Comparison of ENCODE assay signal across 8 cellular contexts in genomic region chr1:153968400-153968799, GRCh38. TPM values are rescaled to one million over a fixed set of nuclear protein-coding genes. Genes with fewer than 3 reads are reported as not detected.
DNase-seq lines count a peak whose midpoint lies in the region; ATAC-seq and TF ChIP-seq lines count a peak whose summit lies in the region.

No MANE protein-coding gene starts in this region.

- no peaks in the 10 kb centered on the region for H3K36me3 ChIP-seq in iPS-18a (ENCODE audit: control insufficient read depth, low read depth, low read length)

- H3K4me3 Mint-ChIP-seq in WTC11 = peak overlapping the region; percentile 80
- H3K4me3 Mint-ChIP-seq in stimulated activated naive B cell treated with anti-CD40 and anti-IgM and Interleukin-4, amounts not matched to agents 10 μg/mL and 1 μg/mL and 100 μg/mL, for 72 hours = peak overlapping the region; percentile 95 to 98

- no peak for TF ChIP-seq CTCF in WTC11 (IDR thresholded peaks at IDR 0.05)

- H3K9me3 Mint-ChIP-seq in WTC11 = peaks cover 5% of the 10 kb centered on the region
- H3K9me3 Mint-ChIP-seq in stimulated activated naive B cell treated with anti-CD40 and anti-IgM and Interleukin-4, amounts not matched to agents 10 μg/mL and 1 μg/mL and 100 μg/mL, for 72 hours = no peaks in the 10 kb centered on the region

- H3K27me3 Mint-ChIP-seq in WTC11 (ENCODE audit: low read depth) = no peaks in the 10 kb centered on the region
- H3K27me3 Mint-ChIP-seq in stimulated activated naive B cell treated with anti-CD40 and anti-IgM and Interleukin-4, amounts not matched to agents 10 μg/mL and 1 μg/mL and 100 μg/mL, for 72 hours = no peaks in the 10 kb centered on the region

- CTCF ChIA-PET in WTC11 (lab: Charles Lee) = interaction anchor here (1.9 to 2.9 kb wide), 3 partner anchors 17 to 271 kb away, joined by 4 to 28 read pairs (median 21); partner anchors contain the start of genes DENND4B and RAB13

- ATAC-seq in WTC11 = no peak
- ATAC-seq in stimulated activated naive B cell treated with anti-CD40 and anti-IgM and Interleukin-4, amounts not matched to agents 10 μg/mL and 1 μg/mL and 100 μg/mL, for 72 hours (replicated peaks) = no peak
- ATAC-seq in HG02870 (IDR thresholded peaks at IDR 0.05; ENCODE audit: unreplicated experiment) = no peak
- no peak for ATAC-seq in HG02970 (IDR thresholded peaks at IDR 0.05; ENCODE audit: low FRiP score, unreplicated experiment)

- peaks cover 11% of the 10 kb centered on the region for H3K4me1 ChIP-seq in iPS-18a (ENCODE audit: control insufficient read depth, low read depth, low read length)

- peak overlapping the region; percentile 86 for H3K4me3 ChIP-seq in iPS-18a (ENCODE audit: low read length)

- H3K27ac Mint-ChIP-seq in WTC11 = no peak overlapping the region
- no peak overlapping the region for H3K27ac Mint-ChIP-seq in stimulated activated naive B cell treated with anti-CD40 and anti-IgM and Interleukin-4, amounts not matched to agents 10 μg/mL and 1 μg/mL and 100 μg/mL, for 72 hours

- no peaks in the 10 kb centered on the region for H3K27me3 ChIP-seq in iPS-18a (ENCODE audit: control insufficient read depth, insufficient read depth, low read length)

- H3K27ac ChIP-seq in iPS-18a (ENCODE audit: low read length) = peak overlapping the region; percentile 90

- H3K4me1 Mint-ChIP-seq in WTC11 = peaks cover 26% of the 10 kb centered on the region
- H3K4me1 Mint-ChIP-seq in stimulated activated naive B cell treated with anti-CD40 and anti-IgM and Interleukin-4, amounts not matched to agents 10 μg/mL and 1 μg/mL and 100 μg/mL, for 72 hours = peaks cover 29 to 50% of the 10 kb centered on the region in 2 donors

- no peaks in the 10 kb centered on the region for H3K9me3 ChIP-seq in iPS-18a (ENCODE audit: control insufficient read depth, low read depth, low read length)

- peak overlapping the region; percentile 95 for H3K9ac ChIP-seq in iPS-18a (ENCODE audit: low read length)

- H3K36me3 Mint-ChIP-seq in WTC11 = peaks cover 9% of the 10 kb centered on the region
- peaks cover 10 to 21% of the 10 kb centered on the region in 2 donors for H3K36me3 Mint-ChIP-seq in stimulated activated naive B cell treated with anti-CD40 and anti-IgM and Interleukin-4, amounts not matched to agents 10 μg/mL and 1 μg/mL and 100 μg/mL, for 72 hours

- POLR2A ChIA-PET in WTC11 (lab: Charles Lee) = interaction anchor here (0.6 to 4.4 kb wide), 6 partner anchors 9 to 46 kb away, joined by 3 to 55 read pairs (median 22); partner anchors contain the start of genes CRTC2, DENND4B, GATAD2B and JTB

- peak; percentile 59 for DNase-seq in NCI-H82 (lab: John Stamatoyannopoulos, UW)
- no peak for DNase-seq in NCI-H82 treated with DMSO at 0.1 percent for 48 hours (lab: John Stamatoyannopoulos, UW; ENCODE audit: unreplicated experiment)
- no peak for DNase-seq in WTC11 (ENCODE audit: low spot score)
- no peak for DNase-seq in stimulated activated naive B cell treated with anti-CD40 and anti-IgM and Interleukin-4, amounts not matched to agents 10 μg/mL and 1 μg/mL and 100 μg/mL, for 72 hours
- no peak for DNase-seq in NCI-H187 treated with DMSO at 0.1 percent for 48 hours (lab: John Stamatoyannopoulos, UW)

TF ChIP-seq in WTC11, 78 proteins besides CTCF, POLR2A, EP300 and RAD21 (continues in another document):
- TF ChIP-seq CREM (CRISPR knock-in tag; IDR thresholded peaks at IDR 0.05) (no peak), ERG (CRISPR knock-in tag; IDR thresholded peaks at IDR 0.05) (no peak), ZSCAN18 (CRISPR knock-in tag; IDR thresholded peaks at IDR 0.05) (no peak), NFATC4 (CRISPR knock-in tag; IDR thresholded peaks at IDR 0.05) (no peak), MAX (CRISPR knock-in tag; IDR thresholded peaks at IDR 0.05) (no peak), IRF2 (CRISPR knock-in tag; IDR thresholded peaks at IDR 0.05; ENCODE audit: borderline replicate concordance, low read depth) (no peak), PRRX2 (CRISPR knock-in tag; IDR thresholded peaks at IDR 0.05) (no peak), OVOL2 (CRISPR knock-in tag; IDR thresholded peaks at IDR 0.05; ENCODE audit: borderline replicate concordance) (no peak), USF1 (CRISPR knock-in tag; IDR thresholded peaks at IDR 0.05) (no peak), ATF2 (CRISPR knock-in tag; IDR thresholded peaks at IDR 0.05; ENCODE audit: borderline replicate concordance, low read depth) (no peak), ATF1 (CRISPR knock-in tag; IDR thresholded peaks at IDR 0.05) (no peak), HMGA2 (CRISPR knock-in tag; IDR thresholded peaks at IDR 0.05) (no peak), NR3C1 (CRISPR knock-in tag; conservative IDR thresholded peaks at IDR 0.05; ENCODE audit: low read depth) (no peak), ZNF532 (CRISPR knock-in tag; IDR thresholded peaks at IDR 0.05; ENCODE audit: borderline replicate concordance) (no peak)

RNA-seq across cellular contexts. Expression of gene CREB3L4, which starts 0.7 kb away (rescaled TPM):
- total RNA-seq in WTC11 (2021) = 33.1 to 35.2 TPM (median 34.6 TPM) in 3 replicates

RNA-seq across cellular contexts. Expression of gene SLC39A1, which starts 5.1 kb away (rescaled TPM):
- 185 to 204 TPM (median 193 TPM) in 3 replicates for total RNA-seq in WTC11 (2021)

RNA-seq across cellular contexts. Expression of gene JTB, which starts 9.1 kb away (rescaled TPM):
- 88.8 to 90.6 TPM (median 90.3 TPM) in 3 replicates for total RNA-seq in WTC11 (2021)

RNA-seq across cellular contexts. Expression of gene CRTC2, which starts 10.0 kb away (rescaled TPM):
- total RNA-seq in WTC11 (2021) = 34.7 to 43.7 TPM (median 38.1 TPM) in 3 replicates

RNA-seq across cellular contexts. Expression of gene RAB13, which starts 17.7 kb away (rescaled TPM):
- 117 to 126 TPM (median 119 TPM) in 3 replicates for total RNA-seq in WTC11 (2021)
